8 cellular contexts compared by ENCODE assay signal in genomic region chr1:18922319-18922726, GRCh38. TPM values are rescaled to one million over a fixed set of nuclear protein-coding genes. Genes with fewer than 3 reads are reported as not detected.
DNase-seq lines count a peak whose midpoint lies in the region; ATAC-seq and TF ChIP-seq lines count a peak whose summit lies in the region.

No MANE protein-coding gene starts in this region.

- DNase-seq in IMR-90 (peak; percentile 85), iris pigment epithelial cell (ENCODE audit: low read depth) (peak; percentile 72), stomach (peak; percentile 69), SK-N-DZ (ENCODE audit: low spot score) (no peak)
- DNase-seq in activated effector memory CD4-positive, alpha-beta T cell treated with anti-CD3 and anti-CD28 coated beads, Interleukin-2, amount 50 U/mL, for 16 hours: no peak

- peaks cover 38% of the 10 kb centered on the region for H3K4me1 ChIP-seq in IMR-90 (ENCODE audit: control insufficient read depth, insufficient read depth, low read length)
- H3K4me1 ChIP-seq in stomach: peaks cover 41 to 56% (median 49%) of the 10 kb centered on the region in 4 donors

- peaks cover 4% of the 10 kb centered on the region; the same call in 1 of the 2 replicates for H4K20me1 ChIP-seq in IMR-90 (ENCODE audit: insufficient read depth, low read length)

- TF ChIP-seq POLR2A in IMR-90 (IDR thresholded peaks at IDR 0.05; ENCODE audit: low read depth, low read length) (no peak), stomach (IDR thresholded peaks at IDR 0.05) (no peak)

- TF ChIP-seq EP300 in stomach (IDR thresholded peaks at IDR 0.05): peak; percentile 47

- peak overlapping the region; percentile 81 for H2AK9ac ChIP-seq in IMR-90 (replicated peaks; ENCODE audit: low read depth, low read length, poor library complexity)

- peak overlapping the region; percentile 90 for H2BK120ac ChIP-seq in IMR-90 (ENCODE audit: low read depth, low read length)

- H3K56ac ChIP-seq in IMR-90 (ENCODE audit: extremely low read depth, insufficient read depth, low read length): no peak overlapping the region

- H3K4me3 Mint-ChIP-seq in brain: peak overlapping the region in 3 of 5 experiments; percentile 39 to 60 (median 43)

- POLR2A ChIA-PET in IMR-90 (lab: Charles Lee; ENCODE audit: unreplicated experiment): interaction anchor here (0.6 kb wide), 1 partner anchor 93 kb away, joined by 8 read pairs; no protein-coding TSS in a partner anchor

- peak overlapping the region; percentile 26; the same call in 1 of the 2 replicates for H4K5ac ChIP-seq in IMR-90 (ENCODE audit: low read depth, low read length)

- H3K9me3 ChIP-seq in IMR-90 (ENCODE audit: control insufficient read depth, insufficient read depth, low read length) (no peaks in the 10 kb centered on the region), stomach (no peaks in the 10 kb centered on the region)

- intact Hi-C loops in IMR-90 (cut with micrococcal nuclease): no loop called here
- intact Hi-C loops in stomach (cut with DNase I; ENCODE audit: low total_unique reads): no loop called here

- no peaks in the 10 kb centered on the region for H3K27me3 Mint-ChIP-seq in brain

- peak overlapping the region; percentile 75; the same call in 1 of the 2 replicates for H2BK20ac ChIP-seq in IMR-90 (ENCODE audit: low read depth, low read length)

- CTCF ChIA-PET in IMR-90 (lab: Yijun Ruan, JAX): interaction anchor here (0.8 to 2.1 kb wide), 5 partner anchors 10 to 166 kb away, joined by 3 to 9 read pairs (median 4); no protein-coding TSS in a partner anchor

- in situ Hi-C loops in IMR-90 (cut with MboI; ENCODE audit: low sequenced_read_pairs): no loop called here

- H4K8ac ChIP-seq in IMR-90 (ENCODE audit: low read depth in 2 of 2, low read length in 2 of 2): peak overlapping the region in 1 of 2 experiments; percentile 70; a peak in 2 of 4 replicates

- H3K4me3 ChIP-seq in IMR-90 (ENCODE audit: insufficient read depth, low read depth, low read length): no peak overlapping the region
- H3K4me3 ChIP-seq in stomach: no peak overlapping the region

- peak overlapping the region; percentile 93 for H3K4ac ChIP-seq in IMR-90 (ENCODE audit: low read depth, low read length)

- H4K91ac ChIP-seq in IMR-90 (ENCODE audit: insufficient read depth, low read depth, low read length): peak overlapping the region; percentile 69

- no peak for TF ChIP-seq CTCF in IMR-90 (conservative IDR thresholded peaks at IDR 0.05; ENCODE audit: low read depth, low read length)
- TF ChIP-seq CTCF in brain (conservative IDR thresholded peaks at IDR 0.05): peak in 1 of 2 experiments; percentile 15
- peak in 4 of 7 experiments; percentile 6 to 20 (median 13) for TF ChIP-seq CTCF in stomach (IDR thresholded peaks at IDR 0.05)

- TF ChIP-seq RAD21 in IMR-90 (IDR thresholded peaks at IDR 0.05; ENCODE audit: low read length): peak; percentile 29; the same call in 1 of the 2 replicates

- peaks cover 2% of the 10 kb centered on the region; the same call in 1 of the 2 replicates for H3K36me3 ChIP-seq in IMR-90 (ENCODE audit: control insufficient read depth, insufficient read depth, low read length)
- H3K36me3 ChIP-seq in stomach: peaks cover 4 to 34% (median 28%) of the 10 kb centered on the region in 4 donors

- peaks cover 0 to 3% (median 0%) of the 10 kb centered on the region in 5 experiments for H3K9me3 Mint-ChIP-seq in brain

- ATAC-seq in IMR-90 (ENCODE audit: low read depth) (peak; percentile 73), HG02870 (IDR thresholded peaks at IDR 0.05; ENCODE audit: unreplicated experiment) (no peak), HG03469 (IDR thresholded peaks at IDR 0.05; ENCODE audit: unreplicated experiment) (no peak)

- H2AK5ac ChIP-seq in IMR-90 (ENCODE audit: low read depth, low read length): peak overlapping the region; percentile 68

- H2BK5ac ChIP-seq in IMR-90 (ENCODE audit: low read depth, low read length, poor library complexity, severe bottlenecking): peak overlapping the region; percentile 75

- peak overlapping the region; percentile 34 for H3K18ac ChIP-seq in IMR-90 (ENCODE audit: low read depth, low read length)

- H3K27ac ChIP-seq in IMR-90 (ENCODE audit: insufficient read depth, low read length): peak overlapping the region; percentile 75
- peak overlapping the region; percentile 40 to 89 (median 83) for H3K27ac ChIP-seq in stomach

- H3K36me3 Mint-ChIP-seq in brain: no peaks in the 10 kb centered on the region

- peaks cover 17% of the 10 kb centered on the region for H3K9me1 ChIP-seq in IMR-90 (ENCODE audit: insufficient read depth, low read length)

- peak overlapping the region; percentile 77; the same call in 1 of the 2 replicates for H3K23ac ChIP-seq in IMR-90 (ENCODE audit: low read depth, low read length)

- peaks cover 43% of the 10 kb centered on the region for H3K4me1 Mint-ChIP-seq in brain

- peak overlapping the region; percentile 71 for H2AFZ ChIP-seq in IMR-90 (replicated peaks; ENCODE audit: low read length, poor library complexity)

- H3K27me3 ChIP-seq in IMR-90 (ENCODE audit: control insufficient read depth, insufficient read depth, low read length): no peaks in the 10 kb centered on the region
- H3K27me3 ChIP-seq in stomach: no peaks in the 10 kb centered on the region

- peak overlapping the region; percentile 62 for H3K4me2 ChIP-seq in IMR-90 (ENCODE audit: low read depth, low read length)

- peak overlapping the region; percentile 52 to 88 (median 80) for H3K27ac Mint-ChIP-seq in brain

- H2BK15ac ChIP-seq in IMR-90 (ENCODE audit: low read depth, low read length): peak overlapping the region; percentile 65; the same call in 1 of the 3 replicates

- WGBS in IMR-90 (ENCODE audit: extremely low coverage in 2 of 2, insufficient read length in 1 of 2), 2 experiments: no CpG with 5 or more reads among the region's 8 CpGs
- WGBS in stomach, 5 donors: 16 to 29% (median 22%) methylated on average over 8 of the region's 8 CpGs

- dilution Hi-C loops in IMR-90 (cut with HindIII; ENCODE audit: low sequenced_read_pairs, unreplicated experiment): no loop called here

- no TSS peak for BruUV-seq in IMR-90 (replicated peaks; lab: Mats Ljungman, UMichigan)

- peak overlapping the region; percentile 35 for H3K9ac ChIP-seq in IMR-90 (ENCODE audit: low read depth, low read length)

- H3K14ac ChIP-seq in IMR-90 (replicated peaks; ENCODE audit: low read depth, low read length): peak overlapping the region; percentile 77

- H3K79me1 ChIP-seq in IMR-90 (ENCODE audit: low read depth in 1 of 2, low read length in 2 of 2): peaks cover 29 to 83% of the 10 kb centered on the region in 2 experiments; a peak in 3 of 4 replicates

TF ChIP-seq in IMR-90, 13 proteins besides CTCF, POLR2A, EP300 and RAD21:
- peak; percentile 71 for TF ChIP-seq CEBPB (IDR thresholded peaks at IDR 0.05; ENCODE audit: low read depth, low read length)
- TF ChIP-seq SMC3 (IDR thresholded peaks at IDR 0.05; ENCODE audit: low read depth, low read length): no peak; the same call in 1 of the 2 replicates
- TF ChIP-seq MAZ (IDR thresholded peaks at IDR 0.05; ENCODE audit: borderline replicate concordance, low read depth, low read length): peak; percentile 84

RNA-seq across cellular contexts. Expression of gene ALDH4A1, which starts 20.0 kb away (rescaled TPM):
- total RNA-seq in IMR-90 (2012; rRNA removed) (8.6 TPM in 2 replicates), stomach (10 to 100 TPM in 1 of 5 donors, 1 to 10 TPM in 4; 3.5 to 11.0 (median 7.6) TPM)
- polyA plus RNA-seq in IMR-90 (2012; rRNA removed) (21.1 and 23.0 TPM in 2 replicates), brain (ENCODE audit: insufficient read depth, low read depth, low replicate concordance) (52.0 TPM), stomach (10 to 100 TPM in 2 of 3 donors, 1 to 10 TPM in 1; 6.7 to 16.0 (median 11.1) TPM)
- polyA plus RNA-seq in IMR-90 (2012; cell fraction: cytosol; rRNA removed): 12.1 and 21.4 TPM in 2 replicates
- polyA plus RNA-seq in IMR-90 (2012; cell fraction: nucleus; rRNA removed; ENCODE audit: low replicate concordance): 16.8 and 36.6 TPM in 2 replicates
- polyA plus RNA-seq in SK-N-DZ (2014; cell fraction: cytosol; rRNA removed): 17.8 and 24.8 TPM in 2 replicates
- polyA plus RNA-seq in SK-N-DZ (2014; cell fraction: nucleus; rRNA removed): 45.7 and 51.6 TPM in 2 replicates

RNA-seq across cellular contexts. Expression of gene IFFO2, which starts 34.2 kb away (rescaled TPM):
- 13.6 and 14.5 TPM in 2 replicates for total RNA-seq in IMR-90 (2012; rRNA removed)
- polyA plus RNA-seq in IMR-90 (2012; rRNA removed): 18.1 and 18.2 TPM in 2 replicates
- 14.9 and 25.2 TPM in 2 replicates for polyA plus RNA-seq in IMR-90 (2012; cell fraction: cytosol; rRNA removed)
- 20.2 and 32.8 TPM in 2 replicates for polyA plus RNA-seq in IMR-90 (2012; cell fraction: nucleus; rRNA removed; ENCODE audit: low replicate concordance)
- 5.8 TPM for polyA plus RNA-seq in brain (ENCODE audit: insufficient read depth, low read depth, low replicate concordance)
- total RNA-seq in stomach: 10 to 100 TPM in 2 of 5 donors, 1 to 10 TPM in 2, under 1 TPM in 1; 0.58 to 47.8 (median 7.7) TPM
- polyA plus RNA-seq in stomach: 1 to 10 TPM in 2 of 3 donors, under 1 TPM in 1; 0.92 to 5.1 (median 3.4) TPM
- polyA plus RNA-seq in SK-N-DZ (2014; cell fraction: cytosol; rRNA removed): 1.0 and 1.1 TPM in 2 replicates
- polyA plus RNA-seq in SK-N-DZ (2014; cell fraction: nucleus; rRNA removed): 0.13 and 0.33 TPM in 2 replicates

Comparison
In these comparisons a context has a peak if more than half of its experiments do, and no peak if none do; other contexts are left out.
1. DNase-seq: peak in IMR-90 (single experiment), iris pigment epithelial cell (single experiment) and stomach (single experiment); none in activated effector memory CD4-positive, alpha-beta T cell treated with anti-CD3 and anti-CD28 coated beads, Interleukin-2, amount 50 U/mL, for 16 hours (single experiment) and SK-N-DZ (single experiment).